In the genomic region with DNA sequence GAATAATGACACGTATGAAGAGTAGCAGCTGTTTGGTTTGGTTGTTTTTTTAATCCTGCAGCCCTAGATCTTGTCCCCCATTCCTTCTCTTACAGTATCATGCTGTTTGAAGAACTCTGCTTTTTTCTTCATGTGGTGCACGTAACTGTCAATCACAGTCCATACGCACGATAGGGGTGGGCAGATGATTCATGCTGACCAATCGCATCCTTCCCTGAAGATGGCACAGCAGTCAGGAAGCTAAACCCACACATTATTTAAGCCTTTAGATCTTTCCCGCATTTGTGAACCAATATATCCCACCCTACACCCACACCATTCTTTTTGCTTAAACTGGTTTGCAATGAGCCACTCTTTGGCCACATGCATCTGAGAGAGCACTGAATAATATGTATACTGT, we compare ENCODE assay signal across 2 cellular contexts.
TF ChIP-seq lines count a peak whose summit lies in the region.

No MANE protein-coding gene starts in this region.

TF ChIP-seq in GM23338, 12 proteins besides CTCF, POLR2A, EP300 and RAD21:
- TF ChIP-seq, protein P1, sequence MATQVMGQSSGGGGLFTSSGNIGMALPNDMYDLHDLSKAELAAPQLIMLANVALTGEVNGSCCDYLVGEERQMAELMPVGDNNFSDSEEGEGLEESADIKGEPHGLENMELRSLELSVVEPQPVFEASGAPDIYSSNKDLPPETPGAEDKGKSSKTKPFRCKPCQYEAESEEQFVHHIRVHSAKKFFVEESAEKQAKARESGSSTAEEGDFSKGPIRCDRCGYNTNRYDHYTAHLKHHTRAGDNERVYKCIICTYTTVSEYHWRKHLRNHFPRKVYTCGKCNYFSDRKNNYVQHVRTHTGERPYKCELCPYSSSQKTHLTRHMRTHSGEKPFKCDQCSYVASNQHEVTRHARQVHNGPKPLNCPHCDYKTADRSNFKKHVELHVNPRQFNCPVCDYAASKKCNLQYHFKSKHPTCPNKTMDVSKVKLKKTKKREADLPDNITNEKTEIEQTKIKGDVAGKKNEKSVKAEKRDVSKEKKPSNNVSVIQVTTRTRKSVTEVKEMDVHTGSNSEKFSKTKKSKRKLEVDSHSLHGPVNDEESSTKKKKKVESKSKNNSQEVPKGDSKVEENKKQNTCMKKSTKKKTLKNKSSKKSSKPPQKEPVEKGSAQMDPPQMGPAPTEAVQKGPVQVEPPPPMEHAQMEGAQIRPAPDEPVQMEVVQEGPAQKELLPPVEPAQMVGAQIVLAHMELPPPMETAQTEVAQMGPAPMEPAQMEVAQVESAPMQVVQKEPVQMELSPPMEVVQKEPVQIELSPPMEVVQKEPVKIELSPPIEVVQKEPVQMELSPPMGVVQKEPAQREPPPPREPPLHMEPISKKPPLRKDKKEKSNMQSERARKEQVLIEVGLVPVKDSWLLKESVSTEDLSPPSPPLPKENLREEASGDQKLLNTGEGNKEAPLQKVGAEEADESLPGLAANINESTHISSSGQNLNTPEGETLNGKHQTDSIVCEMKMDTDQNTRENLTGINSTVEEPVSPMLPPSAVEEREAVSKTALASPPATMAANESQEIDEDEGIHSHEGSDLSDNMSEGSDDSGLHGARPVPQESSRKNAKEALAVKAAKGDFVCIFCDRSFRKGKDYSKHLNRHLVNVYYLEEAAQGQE (IDR thresholded peaks at IDR 0.05; ENCODE audit: unreplicated experiment) = no peak
- no peak for TF ChIP-seq POLR2AphosphoS5 (IDR thresholded peaks at IDR 0.05; ENCODE audit: low read depth)
- no peak for TF ChIP-seq EZH2 (IDR thresholded peaks at IDR 0.05; ENCODE audit: low read depth, unreplicated experiment)
TF ChIP-seq in GM23338: peak in this region for 0.

TF ChIP-seq in H1, 55 proteins besides CTCF, POLR2A, EP300 and RAD21 (continued from another document):
- TF ChIP-seq SAP30 (IDR thresholded peaks at IDR 0.05; ENCODE audit: insufficient read depth, insufficient replicate concordance, low read length) (no peak), KDM4A (IDR thresholded peaks at IDR 0.05; ENCODE audit: low read depth, low read length, severe bottlenecking) (no peak), NRF1 (IDR thresholded peaks at IDR 0.05; ENCODE audit: low read depth, low read length) (no peak), CEBPB (IDR thresholded peaks at IDR 0.05; ENCODE audit: low read depth, low read length) (no peak), SIX5 (IDR thresholded peaks at IDR 0.05; ENCODE audit: low read depth, low read length) (no peak)
